ENCODE assay signal across 8 cellular contexts in genomic region chr1:44985747-44986359, GRCh38. TPM values are rescaled to one million over a fixed set of nuclear protein-coding genes. Genes with fewer than 3 reads are reported as not detected.
DNase-seq lines count a peak whose midpoint lies in the region; ATAC-seq and TF ChIP-seq lines count a peak whose summit lies in the region.

No MANE protein-coding gene starts in this region.

- peak overlapping the region; percentile 62 to 81 (median 79) for H3K27ac Mint-ChIP-seq in nephron

- H3K27ac ChIP-seq in effector memory CD4-positive, alpha-beta T cell (ENCODE audit: insufficient read depth, low read length, poor library complexity, severe bottlenecking): peak overlapping the region; percentile 49

- no peaks in the 10 kb centered on the region for H3K9me3 ChIP-seq in effector memory CD4-positive, alpha-beta T cell (ENCODE audit: control insufficient read depth, low read length)

- H3K4me1 ChIP-seq in effector memory CD4-positive, alpha-beta T cell (ENCODE audit: control insufficient read depth, insufficient read depth, low read length, poor library complexity, severe bottlenecking): peaks cover 12% of the 10 kb centered on the region

- no peaks in the 10 kb centered on the region for H3K36me3 ChIP-seq in effector memory CD4-positive, alpha-beta T cell (ENCODE audit: control insufficient read depth, insufficient read depth, low read length)

- DNase-seq in activated T-cell treated with anti-CD3 and anti-CD28 coated beads, Interleukin-2, amount 50 U/mL, for 4 hours: no peak
- DNase-seq in activated T-cell treated with anti-CD3 and anti-CD28 coated beads for 4 hours (no peak), MV-4-11 (lab: John Stamatoyannopoulos, UW) (peak; percentile 60), SK-N-DZ (ENCODE audit: low spot score) (no peak), cerebellar nuclear complex (lab: John Stamatoyannopoulos, UW) (no peak)
- no peak for DNase-seq in effector memory CD4-positive, alpha-beta T cell
- DNase-seq in activated effector memory CD4-positive, alpha-beta T cell treated with Interleukin-2 at 50 U/mL for 16 hours: no peak

- H3K36me3 Mint-ChIP-seq in activated T-cell treated with anti-CD3 and anti-CD28 coated beads, Interleukin-2, amount 50 U/mL, for 4 hours (ENCODE audit: insufficient read depth): peaks cover 11% of the 10 kb centered on the region
- peaks cover 4% of the 10 kb centered on the region for H3K36me3 Mint-ChIP-seq in nephron (ENCODE audit: low read depth)

- H3K4me3 ChIP-seq in effector memory CD4-positive, alpha-beta T cell (ENCODE audit: insufficient read depth, low read depth, low read length, poor library complexity, severe bottlenecking): peak overlapping the region; percentile 65

- H3K9me3 Mint-ChIP-seq in activated T-cell treated with anti-CD3 and anti-CD28 coated beads, Interleukin-2, amount 50 U/mL, for 4 hours: no peaks in the 10 kb centered on the region
- H3K9me3 Mint-ChIP-seq in nephron: no peaks in the 10 kb centered on the region

- no peak for TF ChIP-seq CTCF in nephron (IDR thresholded peaks at IDR 0.05; ENCODE audit: unreplicated experiment in 3 of 3)

- H3K4me1 Mint-ChIP-seq in activated T-cell treated with anti-CD3 and anti-CD28 coated beads, Interleukin-2, amount 50 U/mL, for 4 hours (ENCODE audit: low read depth): peaks cover 23% of the 10 kb centered on the region
- peaks cover 14% of the 10 kb centered on the region for H3K4me1 Mint-ChIP-seq in nephron

- H3K4me3 Mint-ChIP-seq in activated T-cell treated with anti-CD3 and anti-CD28 coated beads, Interleukin-2, amount 50 U/mL, for 4 hours: peak overlapping the region; percentile 98
- H3K4me3 Mint-ChIP-seq in nephron: peak overlapping the region; percentile 95 to 99 (median 96)

- no peaks in the 10 kb centered on the region for H3K27me3 ChIP-seq in effector memory CD4-positive, alpha-beta T cell (replicated peaks; ENCODE audit: control insufficient read depth, insufficient read depth, low read length, poor library complexity, severe bottlenecking)

- H3K27me3 Mint-ChIP-seq in activated T-cell treated with anti-CD3 and anti-CD28 coated beads, Interleukin-2, amount 50 U/mL, for 4 hours (ENCODE audit: low read depth): no peaks in the 10 kb centered on the region
- H3K27me3 Mint-ChIP-seq in nephron (ENCODE audit: low read depth): no peaks in the 10 kb centered on the region

- no peak for ATAC-seq in activated T-cell treated with anti-CD3 and anti-CD28 coated beads, Interleukin-2, amount 50 U/mL, for 4 hours

RNA-seq across cellular contexts. Expression of gene EIF2B3, which starts 0.5 kb away (rescaled TPM):
- total RNA-seq in activated T-cell treated with anti-CD3 and anti-CD28 coated beads, Interleukin-2, amount 50 U/mL, for 4 hours: 10 to 100 TPM; 61.8 to 67.2 (median 66.7) TPM
- 49.7 and 55.7 TPM in 2 replicates for polyA plus RNA-seq in SK-N-DZ (2014; cell fraction: cytosol; rRNA removed)
- polyA plus RNA-seq in SK-N-DZ (2014; cell fraction: nucleus; rRNA removed): 24.1 and 25.5 TPM in 2 replicates

RNA-seq across cellular contexts. Expression of gene HECTD3, which starts 25.3 kb away (rescaled TPM):
- 10 to 100 TPM; 27.4 to 30.4 (median 30.2) TPM for total RNA-seq in activated T-cell treated with anti-CD3 and anti-CD28 coated beads, Interleukin-2, amount 50 U/mL, for 4 hours
- 12.2 and 13.5 TPM in 2 replicates for polyA plus RNA-seq in SK-N-DZ (2014; cell fraction: cytosol; rRNA removed)
- polyA plus RNA-seq in SK-N-DZ (2014; cell fraction: nucleus; rRNA removed): 29.0 and 40.0 TPM in 2 replicates

RNA-seq across cellular contexts. Expression of gene UROD, which starts 26.2 kb away (rescaled TPM):
- total RNA-seq in activated T-cell treated with anti-CD3 and anti-CD28 coated beads, Interleukin-2, amount 50 U/mL, for 4 hours: 100 to 1,000 TPM in 1 of 3 donors, 10 to 100 TPM in 2; 95.0 to 112 (median 99.1) TPM
- polyA plus RNA-seq in SK-N-DZ (2014; cell fraction: cytosol; rRNA removed): 88.4 and 92.8 TPM in 2 replicates
- polyA plus RNA-seq in SK-N-DZ (2014; cell fraction: nucleus; rRNA removed): 123 and 124 TPM in 2 replicates
